20 cellular contexts compared by ENCODE assay signal in the genomic region with DNA sequence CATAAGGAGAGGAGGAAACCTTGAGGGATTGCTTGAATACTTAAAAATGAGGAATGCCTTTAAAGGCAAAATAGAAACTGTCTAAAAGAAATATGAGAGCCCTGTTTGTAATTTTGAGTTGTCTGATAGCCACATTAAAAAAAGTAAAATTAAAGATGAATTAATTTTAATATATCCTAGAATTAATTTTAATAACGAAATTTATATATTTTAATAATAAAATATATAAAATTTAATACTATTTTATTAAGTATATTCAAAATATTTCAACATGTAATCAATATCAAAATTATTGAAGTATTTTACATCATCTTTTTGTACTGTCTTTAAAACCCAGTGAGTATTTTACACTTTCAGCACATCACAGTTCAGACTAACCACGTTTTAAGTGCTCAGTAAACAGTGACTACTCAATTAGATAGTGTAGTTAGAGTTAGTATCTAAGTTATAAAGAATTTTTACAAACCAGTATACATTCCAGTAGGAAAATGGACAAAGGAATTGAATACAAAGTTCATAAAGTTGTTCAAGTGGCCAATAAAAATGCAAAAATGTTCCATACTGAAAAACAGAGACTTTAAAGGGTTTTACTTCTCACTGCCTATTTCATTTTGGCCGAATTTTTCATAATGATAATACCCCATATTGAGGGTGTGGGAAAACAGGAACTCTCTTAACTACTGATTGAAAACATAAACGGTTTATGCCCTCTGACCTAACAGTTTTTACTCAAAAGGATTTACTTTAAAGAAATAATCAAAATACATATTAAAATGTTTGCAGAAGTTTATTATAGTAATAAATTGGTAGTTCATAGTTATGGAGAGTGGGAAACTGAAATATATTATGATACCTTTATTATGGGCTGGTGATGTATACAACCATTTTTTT. TPM values are rescaled to one million over a fixed set of nuclear protein-coding genes. Genes with fewer than 3 reads are reported as not detected.
DNase-seq lines count a peak whose midpoint lies in the region; FAIRE-seq and TF ChIP-seq lines count a peak whose summit lies in the region.
"Had no signal": no experiment of that assay in that cellular context is flagged by ENCODE, and none has a peak within 500 bp of the region (broad histone marks: within the 10 kb centered on the region; RNA-seq: fewer than 3 reads in every experiment).

No MANE protein-coding gene starts in this region.

- H3K27me3 ChIP-seq in MG63 (no peaks in the 10 kb centered on the region), astrocyte (ENCODE audit: insufficient read depth, low read length) (no peaks in the 10 kb centered on the region), neural cell (ENCODE audit: insufficient read depth, low read depth, low read length) (no peaks in the 10 kb centered on the region)
- H3K27me3 ChIP-seq: body of pancreas, Peyer's patch, SJSA1, spleen had no signal

- H3K9me2 ChIP-seq in neural cell (ENCODE audit: insufficient read depth, low read length) = no peaks in the 10 kb centered on the region

- peaks cover 17% of the 10 kb centered on the region for H3K4me1 Mint-ChIP-seq in astrocyte (ENCODE audit: low read depth, unreplicated experiment)

- peak; percentile 92 for FAIRE-seq in G401.6 (lab: Jason Lieb, UNC)
- FAIRE-seq in astrocyte (lab: Jason Lieb, UNC) = no peak

- no peak for TF ChIP-seq EP300 in neural cell (conservative IDR thresholded peaks at IDR 0.05; ENCODE audit: poor library complexity, severe bottlenecking)

- H3K9me3 Mint-ChIP-seq in astrocyte (ENCODE audit: unreplicated experiment) = no peaks in the 10 kb centered on the region
- H3K9me3 Mint-ChIP-seq: effector memory CD8-positive, alpha-beta T cell; type B pancreatic cell had no signal

- peaks cover 35% of the 10 kb centered on the region for H4K20me1 ChIP-seq in astrocyte (ENCODE audit: insufficient read depth, low read length)
- H4K20me1 ChIP-seq in neural cell (ENCODE audit: insufficient read depth) = no peaks in the 10 kb centered on the region

- H3K27ac Mint-ChIP-seq in astrocyte (ENCODE audit: unreplicated experiment) = no peak overlapping the region
- H3K27ac Mint-ChIP-seq: effector memory CD8-positive, alpha-beta T cell; type B pancreatic cell had no signal

- H3K36me3 ChIP-seq in MG63 = no peaks in the 10 kb centered on the region
- H3K36me3 ChIP-seq in astrocyte (ENCODE audit: insufficient read depth, low read length) = no peaks in the 10 kb centered on the region
- H3K36me3 ChIP-seq in neural cell (ENCODE audit: insufficient read depth, low read length) = no peaks in the 10 kb centered on the region
- H3K36me3 ChIP-seq: left ventricle myocardium inferior, Peyer's patch, SJSA1 had no signal

- H2AFZ ChIP-seq in astrocyte (ENCODE audit: low read depth, low read length) = no peak overlapping the region
- no peak overlapping the region for H2AFZ ChIP-seq in neural cell (ENCODE audit: low read depth, low read length)

- no peaks in the 10 kb centered on the region for H3F3A ChIP-seq in neural cell (ENCODE audit: insufficient read depth, low read length, poor library complexity, severe bottlenecking)

- H3K4me1 ChIP-seq in astrocyte (ENCODE audit: insufficient read depth, low read length) = peaks cover 17% of the 10 kb centered on the region

- H3K79me2 ChIP-seq in astrocyte (ENCODE audit: insufficient read depth, low read length) (peaks cover 78% of the 10 kb centered on the region), neural cell (replicated peaks; ENCODE audit: insufficient read depth, low read length) (peaks cover 59% of the 10 kb centered on the region)

- H3K4me3 ChIP-seq in MG63 = 0 out of 2 replicates have a peak overlapping the region, but pooled peaks have one; percentile 3
- no peak overlapping the region for H3K4me3 ChIP-seq in astrocyte (ENCODE audit: insufficient read depth, low read depth, low read length)
- peak overlapping the region; percentile 74 for H3K4me3 ChIP-seq in neural cell (ENCODE audit: low read length)
- H3K4me3 ChIP-seq: body of pancreas, left ventricle myocardium inferior, Peyer's patch, SJSA1, spleen had no signal

- peak overlapping the region; percentile 99 for H3K4me3 Mint-ChIP-seq in astrocyte (ENCODE audit: unreplicated experiment)

- H3K27ac ChIP-seq in astrocyte (ENCODE audit: low read depth, low read length) (no peak overlapping the region), neural cell (ENCODE audit: low read length) (no peak overlapping the region)
- H3K27ac ChIP-seq: body of pancreas, left ventricle myocardium inferior, Peyer's patch, SJSA1, spleen had no signal

- no peak for TF ChIP-seq CTCF in astrocyte (IDR thresholded peaks at IDR 0.05; ENCODE audit: insufficient read depth, low read depth, low read length)
- no peak for TF ChIP-seq CTCF in neural cell (IDR thresholded peaks at IDR 0.05; ENCODE audit: poor library complexity, severe bottlenecking)

- H3K36me3 Mint-ChIP-seq in astrocyte (ENCODE audit: low read depth, unreplicated experiment) = peaks cover 2% of the 10 kb centered on the region

- no peaks in the 10 kb centered on the region for H3K27me3 Mint-ChIP-seq in astrocyte (ENCODE audit: low read depth, unreplicated experiment)
- H3K27me3 Mint-ChIP-seq: effector memory CD8-positive, alpha-beta T cell; type B pancreatic cell had no signal

- H3K9ac ChIP-seq in astrocyte (ENCODE audit: low read length) = no peak overlapping the region
- H3K9ac ChIP-seq in neural cell (ENCODE audit: low read length) = no peak overlapping the region

- H3K4me2 ChIP-seq in astrocyte (ENCODE audit: low read length) (no peak overlapping the region), neural cell (ENCODE audit: low read length) (no peak overlapping the region)

- TF ChIP-seq RAD21 in neural cell (conservative IDR thresholded peaks at IDR 0.05) = no peak

- DNase-seq in MG63 (no peak), astrocyte (ENCODE audit: low read depth) (no peak), islet precursor cell (no peak), mesenteric fat pad (ENCODE audit: low spot score) (no peak)
- DNase-seq in stimulated activated CD4-positive, alpha-beta T cell treated with anti-CD3 and anti-CD28 coated beads, Interleukin-12 subunit alpha, Interleukin-12 subunit beta, amount 100 ng/mL, for 4 hours = no peak
- no peak for DNase-seq in activated CD4-positive, alpha-beta T cell treated with anti-CD3 and anti-CD28 coated beads for 4 hours
- DNase-seq: activated CD4-positive, alpha-beta T cell treated with anti-CD3 and anti-CD28 coated beads for 1 hour; AML-193; body of pancreas; DMS79 treated with DMSO at 0.1 percent for 48 hours; effector memory CD8-positive, alpha-beta T cell; left ventricle myocardium inferior; NCI-H187 treated with DMSO at 0.1 percent for 48 hours; Peyer's patch; spleen; T-helper 9 cell had no signal

- H3K9me3 ChIP-seq in MG63 (no peaks in the 10 kb centered on the region), astrocyte (ENCODE audit: insufficient read depth, low read depth, low read length) (no peaks in the 10 kb centered on the region), neural cell (ENCODE audit: low read length) (no peaks in the 10 kb centered on the region)
- H3K9me3 ChIP-seq: body of pancreas, left ventricle myocardium inferior, Peyer's patch, SJSA1, spleen had no signal

TF ChIP-seq in neural cell, 6 proteins besides CTCF, POLR2A, EP300 and RAD21:
- no peak for TF ChIP-seq EZH2 (IDR thresholded peaks at IDR 0.05; ENCODE audit: borderline replicate concordance, insufficient read depth, low read length, poor library complexity, severe bottlenecking)
- no peak for TF ChIP-seq SMC3 (conservative IDR thresholded peaks at IDR 0.05; ENCODE audit: poor library complexity)
- TF ChIP-seq POLR2AphosphoS5 (IDR thresholded peaks at IDR 0.05) = no peak
- TF ChIP-seq MXI1 (conservative IDR thresholded peaks at IDR 0.05; ENCODE audit: poor library complexity, severe bottlenecking) = no peak

RNA-seq across cellular contexts. Expression of gene SLC30A9, which starts 2.9 kb away (rescaled TPM):
- total RNA-seq in MG63 (2014; rRNA removed; shearing (Covaris generic); ENCODE audit: low replicate concordance) = 16.3 and 32.2 TPM in 2 replicates
- total RNA-seq in astrocyte (59.3 and 73.2 TPM in 2 replicates), mesenteric fat pad (31.5 TPM)
- 101 and 109 TPM in 2 replicates for polyA plus RNA-seq in neural cell
- polyA minus RNA-seq in neural cell = 135 and 160 TPM in 2 replicates

RNA-seq across cellular contexts. Expression of gene DCAF4L1, which starts 11.7 kb away (rescaled TPM):
- total RNA-seq in MG63 (2014; rRNA removed; shearing (Covaris generic); ENCODE audit: low replicate concordance) = 0.03 and 0.37 TPM in 2 replicates
- total RNA-seq in astrocyte (0.20 and 0.29 TPM in 2 replicates), mesenteric fat pad (0.35 TPM)
- polyA plus RNA-seq in neural cell = 0.31 and 0.42 TPM in 2 replicates
- polyA minus RNA-seq in neural cell = 0.46 and 0.49 TPM in 2 replicates
- total RNA-seq: SJSA1 had no signal

RNA-seq across cellular contexts. Expression of gene TMEM33, which starts 58.0 kb away (rescaled TPM):
- 28.1 and 37.9 TPM in 2 replicates for total RNA-seq in MG63 (2014; rRNA removed; shearing (Covaris generic); ENCODE audit: low replicate concordance)
- total RNA-seq in astrocyte (84.0 and 84.5 TPM in 2 replicates), mesenteric fat pad (49.7 TPM)
- 26.5 and 29.0 TPM in 2 replicates for polyA plus RNA-seq in neural cell
- polyA minus RNA-seq in neural cell = 104 and 129 TPM in 2 replicates
